ENCODE assay signal across 11 cellular contexts in the genomic region with DNA sequence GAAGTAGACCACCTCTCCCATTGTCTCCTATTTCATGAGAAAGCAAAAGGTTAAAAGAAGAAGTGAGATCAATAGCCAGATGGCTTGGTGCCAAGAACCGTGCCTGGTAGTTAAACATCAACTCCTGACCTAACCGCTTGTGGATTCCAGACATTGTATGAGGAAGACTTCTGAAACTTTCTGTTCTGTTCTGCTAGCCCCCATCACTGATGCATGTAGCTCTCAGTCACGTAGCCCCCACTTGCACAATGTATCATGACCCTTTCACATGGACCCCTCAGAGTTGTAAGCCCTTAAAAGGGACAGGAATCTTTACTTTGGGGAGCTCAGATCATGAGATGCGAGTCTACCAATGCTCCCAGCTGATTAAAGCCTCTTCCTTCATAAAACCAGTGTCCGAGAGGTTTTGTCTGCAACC.
DNase-seq lines count a peak whose midpoint lies in the region; ATAC-seq, FAIRE-seq and TF ChIP-seq lines count a peak whose summit lies in the region.
"Had no signal": no experiment of that assay in that cellular context is flagged by ENCODE, and none has a peak within 500 bp of the region (broad histone marks: within the 10 kb centered on the region; RNA-seq: fewer than 3 reads in every experiment).

No MANE protein-coding gene starts in this region.

- no peak overlapping the region for H2AFZ ChIP-seq in K562 (ENCODE audit: low read depth, low read length)

- intact Hi-C loops in K562 (cut with micrococcal nuclease) (no loop called here), spleen (cut with DNase I; ENCODE audit: low total_unique reads) (no loop called here)

- H3K4me3 ChIP-seq in K562 (no peak overlapping the region), spleen (no peak overlapping the region)
- H3K4me3 ChIP-seq: pancreas had no signal

- no peaks in the 10 kb centered on the region for H4K20me1 ChIP-seq in K562 (replicated peaks; ENCODE audit: control insufficient read depth, insufficient read depth, low read length)

- H3K27me3 ChIP-seq in K562 (ENCODE audit: control insufficient read depth in 2 of 2, insufficient read depth in 2 of 2, low read length in 2 of 2) (no peaks in the 10 kb centered on the region), spleen (replicated peaks in 1 of 7) (no peaks in the 10 kb centered on the region)
- H3K27me3 ChIP-seq: pancreas had no signal

- POLR2A ChIA-PET in K562 (lab: Yijun Ruan, JAX), result interaction anchor here (0.6 kb wide), 1 partner anchor 252 kb away, joined by 3 read pairs; no protein-coding TSS in a partner anchor

- in situ Hi-C loops in K562 (cut with MboI), result no loop called here

- DNase-seq in GM12891 (ENCODE audit: insufficient read length, low spot score), result no peak
- no peak for DNase-seq in K562 (ENCODE audit: extremely low read depth in 1 of 4, low spot score in 3 of 4)
- DNase-seq in NCI-H1417 treated with DMSO at 0.1 percent for 48 hours (lab: John Stamatoyannopoulos, UW), result no peak
- DNase-seq in spleen, result no peak
- DNase-seq in NOMO-1 treated with dmso at 0.1 percent for 144 hours (lab: John Stamatoyannopoulos, UW; ENCODE audit: unreplicated experiment), result no peak
- no peak for DNase-seq in pons (ENCODE audit: low spot score)
- DNase-seq: trophoblast cell had no signal

- H3K9me1 ChIP-seq in K562 (ENCODE audit: control insufficient read depth, insufficient read depth, low read length), result no peaks in the 10 kb centered on the region

- WGBS in K562 (ENCODE audit: insufficient coverage, low coverage, missing lambda C conversion rate), result 71% methylated on average over 5 of the region's 5 CpGs
- 77 to 85% (median 80%) methylated on average over 5 of the region's 5 CpGs for WGBS in spleen, 5 donors

- no peak overlapping the region for H3K4me2 ChIP-seq in K562 (ENCODE audit: insufficient read depth, low read length)

- TF ChIP-seq RAD21 in K562 (CRISPR knock-in tag; conservative IDR thresholded peaks at IDR 0.05 in 1 of 2, IDR thresholded peaks at IDR 0.05 in 1 of 2), result no peak

- no peak for TF ChIP-seq CTCF in K562 (IDR thresholded peaks at IDR 0.05 in 2 of 3, conservative IDR thresholded peaks at IDR 0.05 in 1 of 3; ENCODE audit: insufficient read depth in 2 of 3, low read depth in 1 of 3, low read length in 3 of 3)
- no peak for TF ChIP-seq CTCF in spleen (IDR thresholded peaks at IDR 0.05 in 8 of 11, conservative IDR thresholded peaks at IDR 0.05 in 3 of 11)

- no peaks in the 10 kb centered on the region for H3K79me2 ChIP-seq in K562 (ENCODE audit: control insufficient read depth, insufficient read depth, low read length)

- H3K9me3 ChIP-seq in K562 (replicated peaks; ENCODE audit: control insufficient read depth, insufficient read depth, low read depth, low read length), result no peaks in the 10 kb centered on the region
- peaks cover 5 to 78% (median 71%) of the 10 kb centered on the region in 8 donors for H3K9me3 ChIP-seq in spleen
- H3K9me3 ChIP-seq: pancreas had no signal

- CTCF ChIA-PET in K562 (lab: Yijun Ruan, JAX; ENCODE audit: low intra/inter-chr PET ratio), result no interaction called here

- H3K27ac ChIP-seq in K562 (ENCODE audit: extremely low read depth, low read depth, low read length) (no peak overlapping the region), spleen (no peak overlapping the region)
- H3K27ac ChIP-seq: C4-2B, pancreas had no signal

- H3K4me1 ChIP-seq in K562 (replicated peaks in 1 of 2; ENCODE audit: control insufficient read depth in 2 of 2, insufficient read depth in 2 of 2, low read length in 2 of 2) (no peaks in the 10 kb centered on the region), spleen (no peaks in the 10 kb centered on the region)
- H3K4me1 ChIP-seq: pancreas had no signal

- H3K36me3 ChIP-seq in K562 (ENCODE audit: control insufficient read depth, insufficient read depth, low read length) (no peaks in the 10 kb centered on the region), spleen (peaks cover 0 to 50% (median 2%) of the 10 kb centered on the region in 6 donors)
- H3K36me3 ChIP-seq: pancreas had no signal

- BruUV-seq in K562 (replicated peaks; lab: Mats Ljungman, UMichigan), result no TSS peak

- peak; percentile 9 for FAIRE-seq in GM12891 (lab: Jason Lieb, UNC)
- FAIRE-seq in K562 (lab: Jason Lieb, UNC), result no peak
- FAIRE-seq: pancreas had no signal

- TF ChIP-seq POLR2A in GM12891 (IDR thresholded peaks at IDR 0.05; ENCODE audit: low read depth, low read length), result no peak
- no peak for TF ChIP-seq POLR2A in K562 (conservative IDR thresholded peaks at IDR 0.05)
- TF ChIP-seq POLR2A in spleen (IDR thresholded peaks at IDR 0.05), result no peak

- H3K9ac ChIP-seq in K562 (ENCODE audit: insufficient read depth in 1 of 2, low read depth in 2 of 2, low read length in 2 of 2), result no peak overlapping the region

- peak; percentile 80 for ATAC-seq in GM21423 (IDR thresholded peaks at IDR 0.05; ENCODE audit: unreplicated experiment)
- ATAC-seq in HG03460 (IDR thresholded peaks at IDR 0.05; ENCODE audit: unreplicated experiment), result peak; percentile 76
- no peak for ATAC-seq in K562

- no peak for TF ChIP-seq EP300 in K562 (IDR thresholded peaks at IDR 0.05; ENCODE audit: low read length)

TF ChIP-seq in GM12891, 5 proteins besides CTCF, POLR2A, EP300 and RAD21:
- TF ChIP-seq POU2F2 (IDR thresholded peaks at IDR 0.05; ENCODE audit: low read depth, low read length), result no peak
- peak; percentile 83 for TF ChIP-seq SPI1 (IDR thresholded peaks at IDR 0.05; ENCODE audit: low read depth, low read length)
- TF ChIP-seq TAF1 (IDR thresholded peaks at IDR 0.05; ENCODE audit: low read depth, low read length), result no peak
- no peak for TF ChIP-seq POLR2AphosphoS5 (IDR thresholded peaks at IDR 0.05; ENCODE audit: low read depth, low read length)
- TF ChIP-seq PAX5 (IDR thresholded peaks at IDR 0.05; ENCODE audit: insufficient read depth, low read length, severe bottlenecking), result no peak

TF ChIP-seq in K562, 482 proteins besides CTCF, POLR2A, EP300 and RAD21:
- peak; percentile 80 for TF ChIP-seq NFIC (IDR thresholded peaks at IDR 0.05)
- TF ChIP-seq, protein P1, sequence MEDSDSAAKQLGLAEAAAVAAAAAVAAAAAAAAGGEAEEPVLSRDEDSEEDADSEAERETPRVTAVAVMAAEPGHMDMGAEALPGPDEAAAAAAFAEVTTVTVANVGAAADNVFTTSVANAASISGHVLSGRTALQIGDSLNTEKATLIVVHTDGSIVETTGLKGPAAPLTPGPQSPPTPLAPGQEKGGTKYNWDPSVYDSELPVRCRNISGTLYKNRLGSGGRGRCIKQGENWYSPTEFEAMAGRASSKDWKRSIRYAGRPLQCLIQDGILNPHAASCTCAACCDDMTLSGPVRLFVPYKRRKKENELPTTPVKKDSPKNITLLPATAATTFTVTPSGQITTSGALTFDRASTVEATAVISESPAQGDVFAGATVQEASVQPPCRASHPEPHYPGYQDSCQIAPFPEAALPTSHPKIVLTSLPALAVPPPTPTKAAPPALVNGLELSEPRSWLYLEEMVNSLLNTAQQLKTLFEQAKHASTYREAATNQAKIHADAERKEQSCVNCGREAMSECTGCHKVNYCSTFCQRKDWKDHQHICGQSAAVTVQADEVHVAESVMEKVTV (CRISPR knock-in tag; IDR thresholded peaks at IDR 0.05), result no peak
